ENCODE assay signal across 9 cellular contexts in genomic region chr19:7500811-7501450, GRCh38. TPM values are rescaled to one million over a fixed set of nuclear protein-coding genes. Genes with fewer than 3 reads are reported as not detected.
DNase-seq lines count a peak whose midpoint lies in the region; ATAC-seq and TF ChIP-seq lines count a peak whose summit lies in the region.
"Had no signal": no experiment of that assay in that cellular context is flagged by ENCODE, and none has a peak within 500 bp of the region (broad histone marks: within the 10 kb centered on the region; RNA-seq: fewer than 3 reads in every experiment).

No MANE protein-coding gene starts in this region.

- no peak for TF ChIP-seq POLR2A in prostate gland (IDR thresholded peaks at IDR 0.05)

- H3K4me3 Mint-ChIP-seq in activated naive CD4-positive, alpha-beta T cell treated with anti-CD3 and anti-CD28 coated beads, Interleukin-2, amount 10 ng/mL, durations not matched to agents 7 days and 5 days = peak overlapping the region; percentile 28
- H3K4me3 Mint-ChIP-seq: CD4-positive, CD25-positive, alpha-beta regulatory T cell had no signal

- peak in 2 of 4 experiments; percentile 24 to 27 for TF ChIP-seq CTCF in prostate gland (IDR thresholded peaks at IDR 0.05)

- H3K27ac ChIP-seq in prostate gland = no peak overlapping the region

- H3K4me1 Mint-ChIP-seq in activated naive CD4-positive, alpha-beta T cell treated with anti-CD3 and anti-CD28 coated beads, Interleukin-2, amount 10 ng/mL, durations not matched to agents 7 days and 5 days = peaks cover 12% of the 10 kb centered on the region

- ATAC-seq in left cardiac atrium (peak; percentile 58 to 77), HG03432 (IDR thresholded peaks at IDR 0.05; ENCODE audit: unreplicated experiment) (no peak), GM18907 (IDR thresholded peaks at IDR 0.05; ENCODE audit: unreplicated experiment) (no peak)

- WGBS in prostate gland = 4% methylated on average over 49 of the region's 93 CpGs

- no peaks in the 10 kb centered on the region for H3K36me3 Mint-ChIP-seq in activated naive CD4-positive, alpha-beta T cell treated with anti-CD3 and anti-CD28 coated beads, Interleukin-2, amount 10 ng/mL, durations not matched to agents 7 days and 5 days
- H3K36me3 Mint-ChIP-seq: CD4-positive, CD25-positive, alpha-beta regulatory T cell had no signal

- CTCF ChIA-PET in activated naive CD4-positive, alpha-beta T cell treated with anti-CD3 and anti-CD28 coated beads, Interleukin-2, amount 10 ng/mL, durations not matched to agents 7 days and 5 days (lab: Charles Lee) = no interaction called here

- H3K9me3 ChIP-seq in prostate gland = no peaks in the 10 kb centered on the region

- no peaks in the 10 kb centered on the region for H3K4me1 ChIP-seq in prostate gland (replicated peaks)

- H3K36me3 ChIP-seq in prostate gland = no peaks in the 10 kb centered on the region

- DNase-seq in activated CD8-positive, alpha-beta memory T cell treated with anti-CD3 and anti-CD28 coated beads for 24 hours = peak; percentile 77
- no peak for DNase-seq in activated CD8-positive, alpha-beta memory T cell treated with anti-CD3 and anti-CD28 coated beads, Interleukin-2, amount 50 U/mL, for 4 hours
- DNase-seq in NCI-H748 (lab: John Stamatoyannopoulos, UW; ENCODE audit: unreplicated experiment) (peak; percentile 92), left cardiac atrium (peak; percentile 61), prostate gland (ENCODE audit: low spot score) (peak; percentile 60)
- peak; percentile 75 for DNase-seq in activated naive CD4-positive, alpha-beta T cell treated with anti-CD3 and anti-CD28 coated beads, Interleukin-2, amount 10 ng/mL, durations not matched to agents 7 days and 5 days

- H3K27me3 ChIP-seq in prostate gland (replicated peaks; ENCODE audit: insufficient read depth) = no peaks in the 10 kb centered on the region

- peak overlapping the region; percentile 21 to 29 for H3K4me3 ChIP-seq in prostate gland

- intact Hi-C loops in left cardiac atrium (cut with DNase I) = no loop called here
- intact Hi-C loops in prostate gland (cut with DNase I) = no loop called here

- peaks cover 88% of the 10 kb centered on the region for H3K27me3 Mint-ChIP-seq in activated naive CD4-positive, alpha-beta T cell treated with anti-CD3 and anti-CD28 coated beads, Interleukin-2, amount 10 ng/mL, durations not matched to agents 7 days and 5 days

- H3K27ac Mint-ChIP-seq in activated naive CD4-positive, alpha-beta T cell treated with anti-CD3 and anti-CD28 coated beads, Interleukin-2, amount 10 ng/mL, durations not matched to agents 7 days and 5 days = no peak overlapping the region
- H3K27ac Mint-ChIP-seq: CD4-positive, CD25-positive, alpha-beta regulatory T cell had no signal

- H3K9me3 Mint-ChIP-seq in activated naive CD4-positive, alpha-beta T cell treated with anti-CD3 and anti-CD28 coated beads, Interleukin-2, amount 10 ng/mL, durations not matched to agents 7 days and 5 days = no peaks in the 10 kb centered on the region

RNA-seq across cellular contexts. Expression of gene PEX11G, which starts 12.1 kb away (rescaled TPM):
- total RNA-seq in left cardiac atrium (1 to 10 TPM; 1.2 to 2.0 TPM), prostate gland (10 to 100 TPM; 13.1 to 17.4 TPM)
- total RNA-seq: CD4-positive, CD25-positive, alpha-beta regulatory T cell had no signal

RNA-seq across cellular contexts. Expression of gene ZNF358, which starts 15.0 kb away (rescaled TPM):
- total RNA-seq in left cardiac atrium (10 to 100 TPM; 75.3 to 82.4 TPM), prostate gland (100 to 1,000 TPM; 104 to 116 TPM)

RNA-seq across cellular contexts. Expression of gene MCOLN1, which starts 21.5 kb away (rescaled TPM):
- total RNA-seq in left cardiac atrium = 10 to 100 TPM; 21.2 to 25.0 TPM
- total RNA-seq in prostate gland = 10 to 100 TPM; 13.4 to 24.8 TPM

RNA-seq across cellular contexts. Expression of gene PNPLA6, which starts 34.6 kb away (rescaled TPM):
- total RNA-seq in left cardiac atrium (10 to 100 TPM; 59.2 to 61.7 TPM), prostate gland (10 to 100 TPM; 74.6 to 75.2 TPM)

Comparison
In these comparisons a context has a peak if more than half of its experiments do, and no peak if none do; other contexts are left out.
1. ATAC-seq: peak in left cardiac atrium (2 of 2); none in HG03432 (single experiment) and GM18907 (single experiment).
2. RNA of gene PEX11G, which starts 12.1 kb away (total RNA-seq): 13.1 to 17.4 TPM in prostate gland; 1.2 to 2.0 TPM in left cardiac atrium; every median in the first group is over 4 times any median in the second.